In genomic region chr18:48566588-48566987, GRCh38 we compare ENCODE assay signal across 1 cellular context.
TF ChIP-seq lines count a peak whose summit lies in the region.

No MANE protein-coding gene starts in this region.

TF ChIP-seq in K562, 482 proteins besides CTCF, POLR2A, EP300 and RAD21 (continued from another document and continues in another):
- TF ChIP-seq, protein P1, sequence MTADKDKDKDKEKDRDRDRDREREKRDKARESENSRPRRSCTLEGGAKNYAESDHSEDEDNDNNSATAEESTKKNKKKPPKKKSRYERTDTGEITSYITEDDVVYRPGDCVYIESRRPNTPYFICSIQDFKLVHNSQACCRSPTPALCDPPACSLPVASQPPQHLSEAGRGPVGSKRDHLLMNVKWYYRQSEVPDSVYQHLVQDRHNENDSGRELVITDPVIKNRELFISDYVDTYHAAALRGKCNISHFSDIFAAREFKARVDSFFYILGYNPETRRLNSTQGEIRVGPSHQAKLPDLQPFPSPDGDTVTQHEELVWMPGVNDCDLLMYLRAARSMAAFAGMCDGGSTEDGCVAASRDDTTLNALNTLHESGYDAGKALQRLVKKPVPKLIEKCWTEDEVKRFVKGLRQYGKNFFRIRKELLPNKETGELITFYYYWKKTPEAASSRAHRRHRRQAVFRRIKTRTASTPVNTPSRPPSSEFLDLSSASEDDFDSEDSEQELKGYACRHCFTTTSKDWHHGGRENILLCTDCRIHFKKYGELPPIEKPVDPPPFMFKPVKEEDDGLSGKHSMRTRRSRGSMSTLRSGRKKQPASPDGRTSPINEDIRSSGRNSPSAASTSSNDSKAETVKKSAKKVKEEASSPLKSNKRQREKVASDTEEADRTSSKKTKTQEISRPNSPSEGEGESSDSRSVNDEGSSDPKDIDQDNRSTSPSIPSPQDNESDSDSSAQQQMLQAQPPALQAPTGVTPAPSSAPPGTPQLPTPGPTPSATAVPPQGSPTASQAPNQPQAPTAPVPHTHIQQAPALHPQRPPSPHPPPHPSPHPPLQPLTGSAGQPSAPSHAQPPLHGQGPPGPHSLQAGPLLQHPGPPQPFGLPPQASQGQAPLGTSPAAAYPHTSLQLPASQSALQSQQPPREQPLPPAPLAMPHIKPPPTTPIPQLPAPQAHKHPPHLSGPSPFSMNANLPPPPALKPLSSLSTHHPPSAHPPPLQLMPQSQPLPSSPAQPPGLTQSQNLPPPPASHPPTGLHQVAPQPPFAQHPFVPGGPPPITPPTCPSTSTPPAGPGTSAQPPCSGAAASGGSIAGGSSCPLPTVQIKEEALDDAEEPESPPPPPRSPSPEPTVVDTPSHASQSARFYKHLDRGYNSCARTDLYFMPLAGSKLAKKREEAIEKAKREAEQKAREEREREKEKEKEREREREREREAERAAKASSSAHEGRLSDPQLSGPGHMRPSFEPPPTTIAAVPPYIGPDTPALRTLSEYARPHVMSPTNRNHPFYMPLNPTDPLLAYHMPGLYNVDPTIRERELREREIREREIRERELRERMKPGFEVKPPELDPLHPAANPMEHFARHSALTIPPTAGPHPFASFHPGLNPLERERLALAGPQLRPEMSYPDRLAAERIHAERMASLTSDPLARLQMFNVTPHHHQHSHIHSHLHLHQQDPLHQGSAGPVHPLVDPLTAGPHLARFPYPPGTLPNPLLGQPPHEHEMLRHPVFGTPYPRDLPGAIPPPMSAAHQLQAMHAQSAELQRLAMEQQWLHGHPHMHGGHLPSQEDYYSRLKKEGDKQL (CRISPR knock-in tag; IDR thresholded peaks at IDR 0.05; ENCODE audit: borderline replicate concordance), result no peak
- TF ChIP-seq, protein P2, sequence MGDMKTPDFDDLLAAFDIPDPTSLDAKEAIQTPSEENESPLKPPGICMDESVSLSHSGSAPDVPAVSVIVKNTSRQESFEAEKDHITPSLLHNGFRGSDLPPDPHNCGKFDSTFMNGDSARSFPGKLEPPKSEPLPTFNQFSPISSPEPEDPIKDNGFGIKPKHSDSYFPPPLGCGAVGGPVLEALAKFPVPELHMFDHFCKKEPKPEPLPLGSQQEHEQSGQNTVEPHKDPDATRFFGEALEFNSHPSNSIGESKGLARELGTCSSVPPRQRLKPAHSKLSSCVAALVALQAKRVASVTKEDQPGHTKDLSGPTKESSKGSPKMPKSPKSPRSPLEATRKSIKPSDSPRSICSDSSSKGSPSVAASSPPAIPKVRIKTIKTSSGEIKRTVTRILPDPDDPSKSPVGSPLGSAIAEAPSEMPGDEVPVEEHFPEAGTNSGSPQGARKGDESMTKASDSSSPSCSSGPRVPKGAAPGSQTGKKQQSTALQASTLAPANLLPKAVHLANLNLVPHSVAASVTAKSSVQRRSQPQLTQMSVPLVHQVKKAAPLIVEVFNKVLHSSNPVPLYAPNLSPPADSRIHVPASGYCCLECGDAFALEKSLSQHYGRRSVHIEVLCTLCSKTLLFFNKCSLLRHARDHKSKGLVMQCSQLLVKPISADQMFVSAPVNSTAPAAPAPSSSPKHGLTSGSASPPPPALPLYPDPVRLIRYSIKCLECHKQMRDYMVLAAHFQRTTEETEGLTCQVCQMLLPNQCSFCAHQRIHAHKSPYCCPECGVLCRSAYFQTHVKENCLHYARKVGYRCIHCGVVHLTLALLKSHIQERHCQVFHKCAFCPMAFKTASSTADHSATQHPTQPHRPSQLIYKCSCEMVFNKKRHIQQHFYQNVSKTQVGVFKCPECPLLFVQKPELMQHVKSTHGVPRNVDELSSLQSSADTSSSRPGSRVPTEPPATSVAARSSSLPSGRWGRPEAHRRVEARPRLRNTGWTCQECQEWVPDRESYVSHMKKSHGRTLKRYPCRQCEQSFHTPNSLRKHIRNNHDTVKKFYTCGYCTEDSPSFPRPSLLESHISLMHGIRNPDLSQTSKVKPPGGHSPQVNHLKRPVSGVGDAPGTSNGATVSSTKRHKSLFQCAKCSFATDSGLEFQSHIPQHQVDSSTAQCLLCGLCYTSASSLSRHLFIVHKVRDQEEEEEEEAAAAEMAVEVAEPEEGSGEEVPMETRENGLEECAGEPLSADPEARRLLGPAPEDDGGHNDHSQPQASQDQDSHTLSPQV (IDR thresholded peaks at IDR 0.05), result peak; percentile 99
- TF ChIP-seq ZBTB1 (CRISPR knock-in tag; IDR thresholded peaks at IDR 0.05; ENCODE audit: borderline replicate concordance, low read depth), result no peak
- TF ChIP-seq BRCA1 (IDR thresholded peaks at IDR 0.05), result no peak
- TF ChIP-seq BRCA1 (CRISPR knock-in tag; IDR thresholded peaks at IDR 0.05), result no peak
- no peak for TF ChIP-seq PHF21A (IDR thresholded peaks at IDR 0.05; ENCODE audit: borderline replicate concordance, low read depth)
- no peak for TF ChIP-seq PHF20 (IDR thresholded peaks at IDR 0.05; ENCODE audit: partially characterized antibody)
- peak; percentile 26 for TF ChIP-seq TAF9B (IDR thresholded peaks at IDR 0.05; ENCODE audit: partially characterized antibody)
- TF ChIP-seq DDX20 (tag; IDR thresholded peaks at IDR 0.05; ENCODE audit: low read depth), result peak; percentile 83
- no peak for TF ChIP-seq KAT2B (IDR thresholded peaks at IDR 0.05; ENCODE audit: low read depth, low read length)
- no peak for TF ChIP-seq CTBP1 (IDR thresholded peaks at IDR 0.05; ENCODE audit: borderline replicate concordance)
- TF ChIP-seq, protein P3, sequence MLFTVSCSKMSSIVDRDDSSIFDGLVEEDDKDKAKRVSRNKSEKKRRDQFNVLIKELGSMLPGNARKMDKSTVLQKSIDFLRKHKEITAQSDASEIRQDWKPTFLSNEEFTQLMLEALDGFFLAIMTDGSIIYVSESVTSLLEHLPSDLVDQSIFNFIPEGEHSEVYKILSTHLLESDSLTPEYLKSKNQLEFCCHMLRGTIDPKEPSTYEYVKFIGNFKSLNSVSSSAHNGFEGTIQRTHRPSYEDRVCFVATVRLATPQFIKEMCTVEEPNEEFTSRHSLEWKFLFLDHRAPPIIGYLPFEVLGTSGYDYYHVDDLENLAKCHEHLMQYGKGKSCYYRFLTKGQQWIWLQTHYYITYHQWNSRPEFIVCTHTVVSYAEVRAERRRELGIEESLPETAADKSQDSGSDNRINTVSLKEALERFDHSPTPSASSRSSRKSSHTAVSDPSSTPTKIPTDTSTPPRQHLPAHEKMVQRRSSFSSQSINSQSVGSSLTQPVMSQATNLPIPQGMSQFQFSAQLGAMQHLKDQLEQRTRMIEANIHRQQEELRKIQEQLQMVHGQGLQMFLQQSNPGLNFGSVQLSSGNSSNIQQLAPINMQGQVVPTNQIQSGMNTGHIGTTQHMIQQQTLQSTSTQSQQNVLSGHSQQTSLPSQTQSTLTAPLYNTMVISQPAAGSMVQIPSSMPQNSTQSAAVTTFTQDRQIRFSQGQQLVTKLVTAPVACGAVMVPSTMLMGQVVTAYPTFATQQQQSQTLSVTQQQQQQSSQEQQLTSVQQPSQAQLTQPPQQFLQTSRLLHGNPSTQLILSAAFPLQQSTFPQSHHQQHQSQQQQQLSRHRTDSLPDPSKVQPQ (CRISPR knock-in tag; IDR thresholded peaks at IDR 0.05; ENCODE audit: borderline replicate concordance), result no peak
- TF ChIP-seq SMARCA5 (IDR thresholded peaks at IDR 0.05), result no peak
- peak; percentile 71 for TF ChIP-seq PYGO2 (tag; IDR thresholded peaks at IDR 0.05)
- TF ChIP-seq ZNF184 (CRISPR knock-in tag; IDR thresholded peaks at IDR 0.05), result no peak
- TF ChIP-seq KLF1 (tag; IDR thresholded peaks at IDR 0.05), result no peak
- TF ChIP-seq CAMTA2 (CRISPR knock-in tag; conservative IDR thresholded peaks at IDR 0.05), result no peak
- no peak for TF ChIP-seq PURB (CRISPR knock-in tag; IDR thresholded peaks at IDR 0.05; ENCODE audit: low read depth)
- TF ChIP-seq IFI16 (CRISPR knock-in tag; IDR thresholded peaks at IDR 0.05), result 0 out of 2 replicates have a peak, but pooled peaks have one; percentile 41
- TF ChIP-seq HINFP (tag; conservative IDR thresholded peaks at IDR 0.05; ENCODE audit: low read depth), result peak; percentile 83
- no peak for TF ChIP-seq CCAR2 (IDR thresholded peaks at IDR 0.05; ENCODE audit: low read depth, low read length)
- TF ChIP-seq RFX5 (IDR thresholded peaks at IDR 0.05; ENCODE audit: low read depth, low read length), result no peak
- no peak for TF ChIP-seq ZNF699 (CRISPR knock-in tag; IDR thresholded peaks at IDR 0.05; ENCODE audit: insufficient replicate concordance)
- TF ChIP-seq OTX1 (CRISPR knock-in tag; IDR thresholded peaks at IDR 0.05), result peak; percentile 83; the same call in 1 of the 2 replicates
- TF ChIP-seq, protein P4, sequence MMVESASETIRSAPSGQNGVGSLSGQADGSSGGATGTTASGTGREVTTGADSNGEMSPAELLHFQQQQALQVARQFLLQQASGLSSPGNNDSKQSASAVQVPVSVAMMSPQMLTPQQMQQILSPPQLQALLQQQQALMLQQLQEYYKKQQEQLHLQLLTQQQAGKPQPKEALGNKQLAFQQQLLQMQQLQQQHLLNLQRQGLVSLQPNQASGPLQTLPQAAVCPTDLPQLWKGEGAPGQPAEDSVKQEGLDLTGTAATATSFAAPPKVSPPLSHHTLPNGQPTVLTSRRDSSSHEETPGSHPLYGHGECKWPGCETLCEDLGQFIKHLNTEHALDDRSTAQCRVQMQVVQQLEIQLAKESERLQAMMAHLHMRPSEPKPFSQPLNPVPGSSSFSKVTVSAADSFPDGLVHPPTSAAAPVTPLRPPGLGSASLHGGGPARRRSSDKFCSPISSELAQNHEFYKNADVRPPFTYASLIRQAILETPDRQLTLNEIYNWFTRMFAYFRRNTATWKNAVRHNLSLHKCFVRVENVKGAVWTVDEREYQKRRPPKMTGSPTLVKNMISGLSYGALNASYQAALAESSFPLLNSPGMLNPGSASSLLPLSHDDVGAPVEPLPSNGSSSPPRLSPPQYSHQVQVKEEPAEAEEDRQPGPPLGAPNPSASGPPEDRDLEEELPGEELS (CRISPR knock-in tag; IDR thresholded peaks at IDR 0.05; ENCODE audit: borderline replicate concordance), result no peak
- TF ChIP-seq NCOA4 (IDR thresholded peaks at IDR 0.05; ENCODE audit: partially characterized antibody), result no peak
- no peak for TF ChIP-seq CSDE1 (IDR thresholded peaks at IDR 0.05)
- no peak for TF ChIP-seq NFATC3 (IDR thresholded peaks at IDR 0.05)
- TF ChIP-seq MEIS2 (IDR thresholded peaks at IDR 0.05; ENCODE audit: partially characterized antibody), result peak; percentile 21
- TF ChIP-seq ZBTB43 (CRISPR knock-in tag; IDR thresholded peaks at IDR 0.05), result no peak
- TF ChIP-seq SIN3A (IDR thresholded peaks at IDR 0.05; ENCODE audit: borderline replicate concordance in 2 of 2, control insufficient read depth in 1 of 2, low read depth in 2 of 2, low read length in 2 of 2), result no peak
- TF ChIP-seq CBX2 (IDR thresholded peaks at IDR 0.05; ENCODE audit: insufficient read depth, low read length, poor library complexity, severe bottlenecking), result no peak
- no peak for TF ChIP-seq CC2D1A (IDR thresholded peaks at IDR 0.05)
- no peak for TF ChIP-seq ETS1 (conservative IDR thresholded peaks at IDR 0.05; ENCODE audit: control insufficient read depth, low read depth, low read length)
- TF ChIP-seq, protein P5, sequence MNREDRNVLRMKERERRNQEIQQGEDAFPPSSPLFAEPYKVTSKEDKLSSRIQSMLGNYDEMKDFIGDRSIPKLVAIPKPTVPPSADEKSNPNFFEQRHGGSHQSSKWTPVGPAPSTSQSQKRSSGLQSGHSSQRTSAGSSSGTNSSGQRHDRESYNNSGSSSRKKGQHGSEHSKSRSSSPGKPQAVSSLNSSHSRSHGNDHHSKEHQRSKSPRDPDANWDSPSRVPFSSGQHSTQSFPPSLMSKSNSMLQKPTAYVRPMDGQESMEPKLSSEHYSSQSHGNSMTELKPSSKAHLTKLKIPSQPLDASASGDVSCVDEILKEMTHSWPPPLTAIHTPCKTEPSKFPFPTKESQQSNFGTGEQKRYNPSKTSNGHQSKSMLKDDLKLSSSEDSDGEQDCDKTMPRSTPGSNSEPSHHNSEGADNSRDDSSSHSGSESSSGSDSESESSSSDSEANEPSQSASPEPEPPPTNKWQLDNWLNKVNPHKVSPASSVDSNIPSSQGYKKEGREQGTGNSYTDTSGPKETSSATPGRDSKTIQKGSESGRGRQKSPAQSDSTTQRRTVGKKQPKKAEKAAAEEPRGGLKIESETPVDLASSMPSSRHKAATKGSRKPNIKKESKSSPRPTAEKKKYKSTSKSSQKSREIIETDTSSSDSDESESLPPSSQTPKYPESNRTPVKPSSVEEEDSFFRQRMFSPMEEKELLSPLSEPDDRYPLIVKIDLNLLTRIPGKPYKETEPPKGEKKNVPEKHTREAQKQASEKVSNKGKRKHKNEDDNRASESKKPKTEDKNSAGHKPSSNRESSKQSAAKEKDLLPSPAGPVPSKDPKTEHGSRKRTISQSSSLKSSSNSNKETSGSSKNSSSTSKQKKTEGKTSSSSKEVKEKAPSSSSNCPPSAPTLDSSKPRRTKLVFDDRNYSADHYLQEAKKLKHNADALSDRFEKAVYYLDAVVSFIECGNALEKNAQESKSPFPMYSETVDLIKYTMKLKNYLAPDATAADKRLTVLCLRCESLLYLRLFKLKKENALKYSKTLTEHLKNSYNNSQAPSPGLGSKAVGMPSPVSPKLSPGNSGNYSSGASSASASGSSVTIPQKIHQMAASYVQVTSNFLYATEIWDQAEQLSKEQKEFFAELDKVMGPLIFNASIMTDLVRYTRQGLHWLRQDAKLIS (CRISPR knock-in tag; IDR thresholded peaks at IDR 0.05), result no peak
- no peak for TF ChIP-seq HDGF (IDR thresholded peaks at IDR 0.05)
- TF ChIP-seq CBX3 (IDR thresholded peaks at IDR 0.05; ENCODE audit: borderline replicate concordance in 1 of 2, low read length in 2 of 2), result no peak
